Comparison of ENCODE assay signal across 8 cellular contexts in the genomic region with DNA sequence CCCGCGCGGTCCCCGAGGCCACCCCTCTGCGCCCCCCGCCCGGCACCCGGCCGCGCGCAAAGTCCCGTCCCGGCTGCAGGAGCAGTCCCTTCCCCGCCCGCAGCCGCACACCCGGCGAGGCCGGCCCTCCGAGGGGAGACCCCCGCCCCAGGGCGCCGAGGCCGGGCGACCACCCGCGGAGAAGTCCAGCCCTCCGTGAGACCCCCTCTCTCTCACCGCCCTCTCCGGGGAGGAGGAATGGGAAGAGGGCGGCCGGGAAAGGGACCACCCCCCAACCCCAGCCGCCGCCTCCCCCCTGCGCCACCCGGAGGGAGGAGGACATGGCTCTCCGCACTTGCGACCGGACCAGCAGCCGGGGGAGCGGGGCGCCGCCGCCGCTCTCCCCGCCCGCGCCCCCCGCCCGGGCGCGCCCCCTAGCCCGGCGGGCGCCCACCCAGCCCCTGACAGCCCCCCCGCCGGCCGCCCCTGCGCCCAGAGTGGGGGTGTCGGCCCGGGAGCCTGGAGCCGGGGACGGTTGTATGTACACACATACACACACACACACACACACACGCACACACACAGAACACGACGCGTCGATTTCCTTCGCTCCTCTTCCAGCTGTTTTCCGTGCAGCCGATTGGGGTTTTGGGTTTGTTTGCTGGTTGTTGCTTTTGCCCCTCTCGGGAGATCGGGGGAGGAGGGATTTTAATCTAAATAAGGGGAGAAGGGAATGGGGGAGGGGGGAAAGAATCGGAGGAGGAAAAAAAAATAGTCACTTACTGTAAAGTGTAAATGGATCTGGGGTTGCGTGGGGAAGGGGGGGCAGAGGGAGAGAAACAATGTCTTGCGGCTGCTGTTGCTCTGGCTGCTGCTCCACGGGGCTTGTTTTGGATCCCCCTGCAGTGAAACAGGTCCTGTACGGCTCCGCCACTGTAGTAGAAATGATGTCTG. TPM values are rescaled to one million over a fixed set of nuclear protein-coding genes. Genes with fewer than 3 reads are reported as not detected.
DNase-seq lines count a peak whose midpoint lies in the region; ATAC-seq, FAIRE-seq and TF ChIP-seq lines count a peak whose summit lies in the region.

ATXN1 (minus strand) TSS at position 925 of the 933 bp plus-strand sequence.

- H3K4me1 Mint-ChIP-seq in dendritic cell treated with granulocyte-macrophage colony-stimulating factor and Interleukin-4, amounts not matched to agents 40 ng/mL and 50 ng/mL, for 4 days (ENCODE audit: low read depth), result peaks cover 27% of the 10 kb centered on the region

- H3K27ac ChIP-seq in HepG2 (ENCODE audit: extremely low read length, insufficient read depth, low read length), result peak within 1 kb of the TSS; percentile 87

- H3K27ac Mint-ChIP-seq in dendritic cell treated with granulocyte-macrophage colony-stimulating factor and Interleukin-4, amounts not matched to agents 40 ng/mL and 50 ng/mL, for 4 days, result peak within 1 kb of the TSS; percentile 99

- H3K9me3 ChIP-seq in HepG2 (ENCODE audit: low read length), result no peaks in the 10 kb centered on the region

- in situ Hi-C loops in HepG2 (cut with HindIII; ENCODE audit: extremely low pct_ligation_motif_present, low pct_unique_long_range_greater_than_20kb), result loop anchor here (5.0 kb wide), 3 partner anchors 179 to 429 kb away; no protein-coding TSS in a partner anchor

- TF ChIP-seq POLR2A in HepG2 (IDR thresholded peaks at IDR 0.05; ENCODE audit: insufficient read depth in 1 of 2, low read depth in 2 of 2, low read length in 2 of 2), result peak; percentile 75 to 84

- no peaks in the 10 kb centered on the region for H3K9me3 Mint-ChIP-seq in dendritic cell treated with granulocyte-macrophage colony-stimulating factor and Interleukin-4, amounts not matched to agents 40 ng/mL and 50 ng/mL, for 4 days

- TF ChIP-seq CTCF in HepG2 (CRISPR knock-in tag; IDR thresholded peaks at IDR 0.05), result no peak

- WGBS in HepG2 (ENCODE audit: low lambda C conversion rate), result 1% methylated on average over 16 of the region's 79 CpGs

- peaks cover 52% of the 10 kb centered on the region for H3K4me1 ChIP-seq in HepG2 (ENCODE audit: insufficient read depth, low read length)

- CTCF ChIA-PET in HepG2 (lab: Yijun Ruan, JAX; ENCODE audit: low intra/inter-chr PET ratio, low total read pairs), result interaction anchor here (0.8 to 1.3 kb wide), 2 partner anchors 246 to 247 kb away, joined by 3 to 4 read pairs; no protein-coding TSS in a partner anchor

- H3K36me3 Mint-ChIP-seq in dendritic cell treated with granulocyte-macrophage colony-stimulating factor and Interleukin-4, amounts not matched to agents 40 ng/mL and 50 ng/mL, for 4 days (ENCODE audit: low read depth), result peaks cover 45% of the 10 kb centered on the region

- POLR2A ChIA-PET in HepG2 (lab: Yijun Ruan, JAX), result interaction anchor here (0.6 to 2.6 kb wide), 16 partner anchors 9 to 249 kb away, joined by 3 to 23 read pairs (median 4); no protein-coding TSS in a partner anchor

- no peaks in the 10 kb centered on the region; a peak in 2 of 5 replicates for H3K36me3 ChIP-seq in HepG2 (replicated peaks in 1 of 2; ENCODE audit: control insufficient read depth in 1 of 2, insufficient read depth in 2 of 2, low read length in 2 of 2)

- no peak for TF ChIP-seq EP300 in HepG2 (IDR thresholded peaks at IDR 0.05; ENCODE audit: low read depth in 2 of 2, low read length in 2 of 2)
- TF ChIP-seq EP300 in HepG2 (CRISPR knock-in tag; IDR thresholded peaks at IDR 0.05; ENCODE audit: borderline replicate concordance), result no peak

- no peak for TF ChIP-seq RAD21 in HepG2 (CRISPR knock-in tag; IDR thresholded peaks at IDR 0.05)

- DNase-seq in NCI-H446 (lab: John Stamatoyannopoulos, UW) (peak; percentile 55 to 73), NCI-H446 treated with DMSO at 0.1 percent for 48 hours (lab: John Stamatoyannopoulos, UW) (no peak), HepG2 (ENCODE audit: low spot score) (peak; percentile 53)
- no peak for DNase-seq in Jurkat, Clone E6-1 (ENCODE audit: low read depth, low spot score)
- peak; percentile 51 for DNase-seq in activated CD4-positive, alpha-beta T cell treated with anti-CD3 and anti-CD28 coated beads for 48 hours
- peak; percentile 47 for DNase-seq in stimulated activated CD4-positive, alpha-beta T cell treated with anti-CD3 and anti-CD28 coated beads, Interleukin-4, amount 100 ng/mL, for 24 hours

- H4K20me1 ChIP-seq in HepG2 (ENCODE audit: insufficient read depth, low read length), result peaks cover 14% of the 10 kb centered on the region; the same call in 1 of the 2 replicates

- peak within 1 kb of the TSS; percentile 98 for H3K4me3 Mint-ChIP-seq in dendritic cell treated with granulocyte-macrophage colony-stimulating factor and Interleukin-4, amounts not matched to agents 40 ng/mL and 50 ng/mL, for 4 days

- BruUV-seq in HepG2 (replicated peaks; lab: Mats Ljungman, UMichigan), result TSS peak; percentile 37

- H3K79me2 ChIP-seq in HepG2 (ENCODE audit: insufficient read depth, low read length), result peaks cover 45% of the 10 kb centered on the region

- H3K4me3 ChIP-seq in Jurkat, Clone E6-1 (ENCODE audit: low read length), result peak within 1 kb of the TSS; percentile 62
- H3K4me3 ChIP-seq in HepG2 (replicated peaks in 1 of 3; ENCODE audit: insufficient read depth in 1 of 3, low read depth in 2 of 3, low read length in 3 of 3), result peak within 1 kb of the TSS; percentile 92 to 98 (median 93)

- no peaks in the 10 kb centered on the region for H3K27me3 Mint-ChIP-seq in dendritic cell treated with granulocyte-macrophage colony-stimulating factor and Interleukin-4, amounts not matched to agents 40 ng/mL and 50 ng/mL, for 4 days

- H2AFZ ChIP-seq in HepG2 (ENCODE audit: low read length), result peak within 1 kb of the TSS; percentile 13

- intact Hi-C loops in dendritic cell treated with granulocyte-macrophage colony-stimulating factor and Interleukin-4, amounts not matched to agents 40 ng/mL and 50 ng/mL, for 4 days (cut with micrococcal nuclease), result loop anchor here (1.0 to 5.0 kb wide), 4 partner anchors 48 to 429 kb away; no protein-coding TSS in a partner anchor
- intact Hi-C loops in HepG2 (cut with micrococcal nuclease; ENCODE audit: unreplicated experiment), result loop anchor here (1.0 to 10.0 kb wide), 7 partner anchors 32 to 429 kb away; no protein-coding TSS in a partner anchor

- H3K27me3 ChIP-seq in HepG2 (ENCODE audit: control insufficient read depth in 1 of 2, insufficient read depth in 2 of 2, low read length in 2 of 2), result no peaks in the 10 kb centered on the region; a peak in 1 of 5 replicates

- peak; percentile 13 for ATAC-seq in HepG2
- no peak for ATAC-seq in HG02973 (IDR thresholded peaks at IDR 0.05; ENCODE audit: unreplicated experiment)

- FAIRE-seq in HepG2 (lab: Jason Lieb, UNC), result no peak

- H3K9ac ChIP-seq in HepG2 (ENCODE audit: insufficient read depth, low read depth, low read length), result peak within 1 kb of the TSS; percentile 90

- H3K4me2 ChIP-seq in HepG2 (ENCODE audit: low read depth, low read length), result peak within 1 kb of the TSS; percentile 95

TF ChIP-seq in HepG2, 621 proteins besides CTCF, POLR2A, EP300 and RAD21 (continues in another document):
- TF ChIP-seq PRMT3 (CRISPR knock-in tag; IDR thresholded peaks at IDR 0.05; ENCODE audit: borderline replicate concordance, low read depth), result no peak
- peak; percentile 73 for TF ChIP-seq POLR2AphosphoS5 (IDR thresholded peaks at IDR 0.05; ENCODE audit: low read depth, low read length)

RNA-seq across cellular contexts. Expression of gene ATXN1, which starts in this region (rescaled TPM):
- polyA plus RNA-seq in Jurkat, Clone E6-1 (2012; ENCODE audit: insufficient read depth, insufficient read length), result 1.7 TPM
- 16.3 and 20.7 TPM in 2 replicates for total RNA-seq in HepG2 (2016; rRNA removed; fragmentation: Illumina TruSeq; extraction: Trizol)
- total RNA-seq in HepG2 (2016; cell fraction: cytosol; rRNA removed; fragmentation: Illumina TruSeq; extraction: Trizol; ENCODE audit: low read depth), result 21.4 and 22.2 TPM in 2 replicates
- total RNA-seq in HepG2 (2016; cell fraction: insoluble cytoplasmic fraction; rRNA removed; fragmentation: Illumina TruSeq; extraction: Trizol), result 15.7 and 19.7 TPM in 2 replicates
- total RNA-seq in HepG2 (2016; cell fraction: membrane; rRNA removed; fragmentation: Illumina TruSeq; extraction: Trizol), result 19.8 and 25.4 TPM in 2 replicates
- 49.6 and 54.8 TPM in 2 replicates for total RNA-seq in HepG2 (2016; cell fraction: nucleus; rRNA removed; fragmentation: Illumina TruSeq; extraction: Trizol)
- polyA plus RNA-seq in HepG2 (2011; rRNA removed), result 39.5 and 40.2 TPM in 2 replicates
- polyA plus RNA-seq in HepG2 (2011; cell fraction: cytosol; rRNA removed), result 18.2 and 19.6 TPM in 2 replicates
- polyA plus RNA-seq in HepG2 (2011; cell fraction: nucleus; rRNA removed), result 69.8 and 87.7 TPM in 2 replicates
- 20.4 and 28.6 TPM in 2 replicates for polyA plus RNA-seq in HepG2 (2012)
- polyA plus RNA-seq in HepG2 (2016; cell fraction: cytosol; fragmentation: Illumina TruSeq; extraction: Trizol; ENCODE audit: low read depth), result 2.6 and 3.3 TPM in 2 replicates
- polyA plus RNA-seq in HepG2 (2016; cell fraction: insoluble cytoplasmic fraction; fragmentation: Illumina TruSeq; extraction: Trizol; ENCODE audit: low read depth), result 12.1 and 12.2 TPM in 2 replicates
- polyA plus RNA-seq in HepG2 (2016; cell fraction: membrane; fragmentation: Illumina TruSeq; extraction: Trizol; ENCODE audit: low read depth), result 4.0 and 4.1 TPM in 2 replicates
- polyA plus RNA-seq in HepG2 (2016; cell fraction: nucleus; fragmentation: Illumina TruSeq; extraction: Trizol; ENCODE audit: insufficient read depth, low read depth), result 18.8 TPM in 2 replicates
- 13.4 and 120 TPM in 2 replicates for polyA minus RNA-seq in HepG2 (2011; rRNA and poly(A)+ RNA removed; ENCODE audit: low replicate concordance)
- 36.1 and 49.7 TPM in 2 replicates for polyA minus RNA-seq in HepG2 (2011; cell fraction: cytosol; rRNA and poly(A)+ RNA removed)
- 200 and 217 TPM in 2 replicates for polyA minus RNA-seq in HepG2 (2011; cell fraction: nucleus; rRNA and poly(A)+ RNA removed)

Comparison
In these comparisons a context has a peak if more than half of its experiments do, and no peak if none do; other contexts are left out.
1. DNase-seq: peak in NCI-H446 (2 of 2), activated CD4-positive, alpha-beta T cell treated with anti-CD3 and anti-CD28 coated beads for 48 hours (single experiment), HepG2 (single experiment) and stimulated activated CD4-positive, alpha-beta T cell treated with anti-CD3 and anti-CD28 coated beads, Interleukin-4, amount 100 ng/mL, for 24 hours (single experiment); none in NCI-H446 treated with DMSO at 0.1 percent for 48 hours (single experiment) and Jurkat, Clone E6-1 (single experiment).